ENCODE assay signal across 12 cellular contexts in the genomic region with DNA sequence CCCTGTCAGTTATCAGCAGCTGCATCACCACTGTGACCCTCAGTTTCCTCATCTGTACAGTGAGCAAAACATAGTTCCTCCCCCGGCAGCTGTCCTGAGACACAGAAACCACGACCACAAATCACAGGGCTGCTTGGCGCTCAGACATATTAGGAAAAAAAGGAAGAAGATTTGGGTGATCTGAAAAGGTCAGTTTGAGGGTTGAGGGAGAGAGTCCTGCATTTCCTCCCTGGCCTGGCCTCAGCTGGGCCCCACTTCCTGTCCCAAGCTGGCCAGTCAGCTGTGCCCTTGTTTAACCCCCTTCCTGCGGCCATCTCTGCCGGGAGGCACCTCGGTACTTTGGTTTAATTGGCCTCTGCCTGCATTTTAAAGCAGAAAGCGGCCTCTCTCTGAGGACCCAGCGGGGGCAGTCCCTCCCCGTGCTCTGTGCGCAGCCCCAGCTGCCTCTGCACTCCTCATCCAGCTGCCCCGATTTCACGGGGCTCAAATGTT. TPM values are rescaled to one million over a fixed set of nuclear protein-coding genes. Genes with fewer than 3 reads are reported as not detected.
DNase-seq lines count a peak whose midpoint lies in the region; ATAC-seq and TF ChIP-seq lines count a peak whose summit lies in the region.
"Had no signal": no experiment of that assay in that cellular context is flagged by ENCODE, and none has a peak within 500 bp of the region (broad histone marks: within the 10 kb centered on the region; RNA-seq: fewer than 3 reads in every experiment).

No MANE protein-coding gene starts in this region.

- H3K9me2 ChIP-seq in PC-9 (ENCODE audit: insufficient read depth), result no peaks in the 10 kb centered on the region

- peaks cover 21% of the 10 kb centered on the region for H3K4me1 Mint-ChIP-seq in glutamatergic neuron (ENCODE audit: low read depth, unreplicated experiment)
- peaks cover 10% of the 10 kb centered on the region for H3K4me1 Mint-ChIP-seq in activated naive CD8-positive, alpha-beta T cell treated with anti-CD3 and anti-CD28 coated beads, Interleukin-2, amount 50 U/mL, for 24 hours

- intact Hi-C loops in PC-9 (cut with micrococcal nuclease; ENCODE audit: unreplicated experiment), result no loop called here

- H3K9me3 Mint-ChIP-seq in glutamatergic neuron (ENCODE audit: unreplicated experiment), result peaks cover 2% of the 10 kb centered on the region
- H3K9me3 Mint-ChIP-seq in activated naive CD8-positive, alpha-beta T cell treated with anti-CD3 and anti-CD28 coated beads, Interleukin-2, amount 50 U/mL, for 24 hours, result no peaks in the 10 kb centered on the region
- H3K9me3 Mint-ChIP-seq: CD8-positive, alpha-beta memory T cell had no signal

- ATAC-seq in GM18520 (IDR thresholded peaks at IDR 0.05; ENCODE audit: unreplicated experiment) (no peak), GM18873 (IDR thresholded peaks at IDR 0.05; ENCODE audit: low FRiP score, unreplicated experiment) (no peak)
- ATAC-seq in activated naive CD8-positive, alpha-beta T cell treated with anti-CD3 and anti-CD28 coated beads, Interleukin-2, amount 50 U/mL, for 24 hours, result no peak

- H3K36me3 Mint-ChIP-seq in glutamatergic neuron (ENCODE audit: unreplicated experiment), result no peaks in the 10 kb centered on the region
- H3K36me3 Mint-ChIP-seq in activated naive CD8-positive, alpha-beta T cell treated with anti-CD3 and anti-CD28 coated beads, Interleukin-2, amount 50 U/mL, for 24 hours (ENCODE audit: low read depth), result no peaks in the 10 kb centered on the region
- H3K36me3 Mint-ChIP-seq: activated naive CD8-positive, alpha-beta T cell; CD8-positive, alpha-beta memory T cell had no signal

- H3F3A ChIP-seq in PC-9 (ENCODE audit: insufficient read depth, low read depth), result no peaks in the 10 kb centered on the region; the same call in 1 of the 2 replicates

- no peak overlapping the region for H2AFZ ChIP-seq in PC-9

- H3K36me3 ChIP-seq in Peyer's patch (no peaks in the 10 kb centered on the region), PC-9 (ENCODE audit: low read depth) (no peaks in the 10 kb centered on the region)

- H3K27ac ChIP-seq in Peyer's patch (peak overlapping the region; percentile 63 to 85 (median 75)), PC-9 (no peak overlapping the region)

- H3K4me3 ChIP-seq in Peyer's patch (peak overlapping the region in 3 of 4 donors; percentile 6 to 11 (median 10)), PC-9 (no peak overlapping the region)

- H3K27me3 ChIP-seq in Peyer's patch, result no peaks in the 10 kb centered on the region
- peaks cover 11% of the 10 kb centered on the region; the same call in 1 of the 2 replicates for H3K27me3 ChIP-seq in PC-9 (ENCODE audit: insufficient read depth, low read depth)

- H3K79me2 ChIP-seq in PC-9 (ENCODE audit: low read depth), result no peaks in the 10 kb centered on the region

- H3K27ac Mint-ChIP-seq in glutamatergic neuron (ENCODE audit: unreplicated experiment), result peak overlapping the region; percentile 90
- no peak overlapping the region for H3K27ac Mint-ChIP-seq in activated naive CD8-positive, alpha-beta T cell treated with anti-CD3 and anti-CD28 coated beads, Interleukin-2, amount 50 U/mL, for 24 hours
- H3K27ac Mint-ChIP-seq: activated naive CD8-positive, alpha-beta T cell had no signal

- peaks cover 22% of the 10 kb centered on the region for H3K27me3 Mint-ChIP-seq in glutamatergic neuron (ENCODE audit: unreplicated experiment)
- peaks cover 36% of the 10 kb centered on the region for H3K27me3 Mint-ChIP-seq in activated naive CD8-positive, alpha-beta T cell treated with anti-CD3 and anti-CD28 coated beads, Interleukin-2, amount 50 U/mL, for 24 hours

- POLR2A ChIA-PET in GM10248 (lab: Yijun Ruan, JAX), result no interaction called here
- POLR2A ChIA-PET in PC-9 (lab: Charles Lee; ENCODE audit: unreplicated experiment), result interaction anchor here (0.7 kb wide), 1 partner anchor 33 kb away, joined by 5 read pairs; no protein-coding TSS in a partner anchor

- H4K20me1 ChIP-seq in PC-9 (ENCODE audit: insufficient read depth), result no peaks in the 10 kb centered on the region

- peaks cover 0 to 19% (median 0%) of the 10 kb centered on the region in 4 donors for H3K4me1 ChIP-seq in Peyer's patch
- H3K4me1 ChIP-seq in PC-9 (replicated peaks; ENCODE audit: insufficient read depth), result peaks cover 8% of the 10 kb centered on the region; the same call in 1 of the 2 replicates

- CTCF ChIA-PET in GM10248 (lab: Yijun Ruan, JAX) (interaction anchor here (0.8 to 2.2 kb wide), 4 partner anchors 9 to 33 kb away, joined by 3 to 6 read pairs (median 3); no protein-coding TSS in a partner anchor), PC-9 (lab: Charles Lee) (no interaction called here)

- no peaks in the 10 kb centered on the region for H3K9me3 ChIP-seq in Peyer's patch
- no peaks in the 10 kb centered on the region for H3K9me3 ChIP-seq in PC-9 (ENCODE audit: insufficient read depth, low read depth)

- no peak for TF ChIP-seq POLR2A in Peyer's patch (IDR thresholded peaks at IDR 0.05)

- H3K4me3 Mint-ChIP-seq in glutamatergic neuron (ENCODE audit: unreplicated experiment), result peak overlapping the region; percentile 77
- no peak overlapping the region for H3K4me3 Mint-ChIP-seq in activated naive CD8-positive, alpha-beta T cell treated with anti-CD3 and anti-CD28 coated beads, Interleukin-2, amount 50 U/mL, for 24 hours
- H3K4me3 Mint-ChIP-seq: activated naive CD8-positive, alpha-beta T cell had no signal

- peak; percentile 44 for DNase-seq in GM10248 (ENCODE audit: extremely low spot score)
- peak in 2 of 3 donors; percentile 35 to 61 for DNase-seq in Peyer's patch
- peak; percentile 49 for DNase-seq in glutamatergic neuron
- DNase-seq in retina, result peak; percentile 55
- DNase-seq in PC-9, result no peak
- DNase-seq in activated naive CD8-positive, alpha-beta T cell treated with anti-CD3 and anti-CD28 coated beads, Interleukin-2, amount 50 U/mL, for 24 hours, result no peak
- DNase-seq: CD8-positive, alpha-beta memory T cell; stimulated activated CD4-positive, alpha-beta T cell treated with anti-CD3 and anti-CD28 coated beads, Interleukin-2, amount 100 ng/mL, for 48 hours had no signal

- no TSS peak for BruUV-seq in PC-9 (replicated peaks; lab: Mats Ljungman, UMichigan)

- no peak for TF ChIP-seq CTCF in GM10248 (IDR thresholded peaks at IDR 0.05; ENCODE audit: control extremely low read depth, extremely low read depth, low read depth, missing control alignments)
- TF ChIP-seq CTCF in Peyer's patch (IDR thresholded peaks at IDR 0.05), result no peak
- TF ChIP-seq CTCF in glutamatergic neuron (IDR thresholded peaks at IDR 0.05; ENCODE audit: partially characterized antibody, unreplicated experiment), result no peak
- no peak for TF ChIP-seq CTCF in PC-9 (conservative IDR thresholded peaks at IDR 0.05)

- H3K4me2 ChIP-seq in PC-9, result no peak overlapping the region

RNA-seq across cellular contexts. Expression of a gene that starts 24.0 kb away (rescaled TPM):
- total RNA-seq in Peyer's patch (not detected), glutamatergic neuron (ENCODE audit: unreplicated experiment) (not detected), PC-9 (2021) (not detected in 2 replicates)
- total RNA-seq: CD8-positive, alpha-beta memory T cell; T-helper 1 cell treated with Interleukin-12 subunit alpha and Interleukin-12 subunit beta and Interleukin-4 antibody, amounts not matched to agents 30 ng/mL and 1 ng/mL, for 36 hours had no signal

Comparison
In these comparisons a context has a peak if more than half of its experiments do, and no peak if none do; other contexts are left out.
1. DNase-seq: peak in GM10248 (single experiment), Peyer's patch (2 of 3), glutamatergic neuron (single experiment) and retina (single experiment); none in PC-9 (0 of 2) and activated naive CD8-positive, alpha-beta T cell treated with anti-CD3 and anti-CD28 coated beads, Interleukin-2, amount 50 U/mL, for 24 hours (single experiment).